ENCODE assay signal across 17 cellular contexts in genomic region chr14:65658202-65658601, GRCh38.
DNase-seq lines count a peak whose midpoint lies in the region; ATAC-seq and TF ChIP-seq lines count a peak whose summit lies in the region.
"Had no signal": no experiment of that assay in that cellular context is flagged by ENCODE, and none has a peak within 500 bp of the region (broad histone marks: within the 10 kb centered on the region; RNA-seq: fewer than 3 reads in every experiment).

No MANE protein-coding gene starts in this region.

- no peaks in the 10 kb centered on the region for H3K9me2 ChIP-seq in PC-3 (replicated peaks; ENCODE audit: low read length)

- BruUV-seq in mammary epithelial cell (replicated peaks; lab: Mats Ljungman, UMichigan) (no TSS peak), PC-3 (replicated peaks; lab: Mats Ljungman, UMichigan) (no TSS peak)

- H3K9ac ChIP-seq in mammary epithelial cell (ENCODE audit: insufficient read depth, low read length): no peak overlapping the region
- no peak overlapping the region for H3K9ac ChIP-seq in PC-3 (ENCODE audit: low read length)

- peak overlapping the region; percentile 2 for H3K4me2 ChIP-seq in mammary epithelial cell (ENCODE audit: insufficient read depth, low read depth, low read length)
- peak overlapping the region; percentile 10 for H3K4me2 ChIP-seq in PC-3 (ENCODE audit: low read length)

- DNase-seq in mammary epithelial cell: peak; percentile 59
- DNase-seq in breast epithelium (ENCODE audit: low spot score in 2 of 2): no peak
- peak; percentile 85 for DNase-seq in PC-3
- DNase-seq in fibroblast of peridontal ligament (ENCODE audit: extremely low read depth): peak; percentile 45
- DNase-seq in stimulated activated CD4-positive, alpha-beta T cell treated with anti-CD3 and anti-CD28 coated beads, Interleukin-2, amount 100 ng/mL, for 24 hours: no peak
- DNase-seq in SW480 (ENCODE audit: low spot score): no peak
- DNase-seq in GOT3 (lab: John Stamatoyannopoulos, UW): no peak
- DNase-seq: activated CD4-positive, alpha-beta T cell treated with anti-CD3 and anti-CD28 coated beads for 36 hours; adrenal gland; CD4-positive, alpha-beta memory T cell; DND-41; gastrocnemius medialis; left lung; MG63; NCI-H1694; testis had no signal

- dilution Hi-C loops in mammary epithelial cell (cut with HindIII; ENCODE audit: low sequenced_read_pairs): no loop called here

- H4K20me1 ChIP-seq in mammary epithelial cell (ENCODE audit: insufficient read depth, low read length) (no peaks in the 10 kb centered on the region), PC-3 (ENCODE audit: low read length) (0 out of 2 replicates have a peak, but pooled peaks cover 6% of the 10 kb centered on the region)

- no peak overlapping the region for H3K27ac ChIP-seq in mammary epithelial cell (ENCODE audit: insufficient read depth, low read depth, low read length)
- no peak overlapping the region for H3K27ac ChIP-seq in breast epithelium
- H3K27ac ChIP-seq in PC-3 (ENCODE audit: low read length): no peak overlapping the region
- H3K27ac ChIP-seq: adrenal gland, gastrocnemius medialis, left lung, testis had no signal

- CTCF ChIA-PET in mammary epithelial cell (lab: Charles Lee; ENCODE audit: low non-redundant PET) (interaction anchor here (1.1 kb wide), 1 partner anchor 166 kb away, joined by 3 read pairs; no protein-coding TSS in a partner anchor), PC-3 (lab: Charles Lee) (interaction anchor here (0.5 to 1.0 kb wide), 2 partner anchors 36 to 166 kb away, joined by 3 read pairs; no protein-coding TSS in a partner anchor)

- POLR2A ChIA-PET in PC-3 (lab: Charles Lee; ENCODE audit: unreplicated experiment): interaction anchor here (0.6 kb wide), 1 partner anchor 532 kb away, joined by 3 read pairs; no protein-coding TSS in a partner anchor

- peaks cover 10% of the 10 kb centered on the region for H3F3A ChIP-seq in PC-3 (ENCODE audit: low read length, unreplicated experiment)

- H3K36me3 ChIP-seq in mammary epithelial cell (ENCODE audit: insufficient read depth, low read length): no peaks in the 10 kb centered on the region
- no peaks in the 10 kb centered on the region for H3K36me3 ChIP-seq in breast epithelium
- H3K36me3 ChIP-seq in PC-3 (ENCODE audit: low read depth, low read length): peaks cover 6% of the 10 kb centered on the region; the same call in 1 of the 2 replicates
- H3K36me3 ChIP-seq: adrenal gland, gastrocnemius medialis, left lung, MG63 had no signal

- in situ Hi-C loops in mammary epithelial cell (cut with MboI; ENCODE audit: low sequenced_read_pairs in 2 of 2): no loop called here

- H3K9me3 ChIP-seq in mammary epithelial cell (replicated peaks; ENCODE audit: insufficient read depth, low read length) (peaks cover 3% of the 10 kb centered on the region), breast epithelium (no peaks in the 10 kb centered on the region), PC-3 (ENCODE audit: low read length) (peaks cover 7% of the 10 kb centered on the region; the same call in 1 of the 2 replicates)
- H3K9me3 ChIP-seq: adrenal gland, gastrocnemius medialis, MG63, testis had no signal

- no peak overlapping the region for H2AFZ ChIP-seq in mammary epithelial cell (ENCODE audit: low read depth, low read length)
- no peak overlapping the region for H2AFZ ChIP-seq in PC-3 (ENCODE audit: low read length)

- peak; percentile 82 for ATAC-seq in PC-3
- no peak for ATAC-seq in GM21526 (IDR thresholded peaks at IDR 0.05; ENCODE audit: low FRiP score, unreplicated experiment)
- ATAC-seq: activated CD4-positive, alpha-beta T cell treated with anti-CD3 and anti-CD28 coated beads for 36 hours; gastrocnemius medialis; left lung had no signal

- H3K4me3 ChIP-seq in mammary epithelial cell (replicated peaks in 1 of 3; ENCODE audit: insufficient read depth in 1 of 3, low read depth in 2 of 3, low read length in 3 of 3) (no peak overlapping the region), breast epithelium (no peak overlapping the region), PC-3 (ENCODE audit: low read length) (no peak overlapping the region)
- H3K4me3 ChIP-seq: adrenal gland, gastrocnemius medialis, left lung, MG63, testis had no signal

- TF ChIP-seq CTCF in mammary epithelial cell (conservative IDR thresholded peaks at IDR 0.05 in 1 of 2, IDR thresholded peaks at IDR 0.05 in 1 of 2; ENCODE audit: extremely low read depth in 1 of 2, insufficient read depth in 1 of 2, low read depth in 1 of 2, low read length in 2 of 2) (no peak), breast epithelium (IDR thresholded peaks at IDR 0.05) (no peak), PC-3 (conservative IDR thresholded peaks at IDR 0.05; ENCODE audit: low read depth, low read length) (no peak)

- TF ChIP-seq POLR2A in breast epithelium (IDR thresholded peaks at IDR 0.05): no peak

- intact Hi-C loops in mammary epithelial cell (cut with micrococcal nuclease): no loop called here
- intact Hi-C loops in breast epithelium (cut with DNase I; ENCODE audit: low total_unique reads): no loop called here
- intact Hi-C loops in PC-3 (cut with micrococcal nuclease): no loop called here

- no peaks in the 10 kb centered on the region for H3K27me3 ChIP-seq in mammary epithelial cell (ENCODE audit: insufficient read depth, low read length)
- no peaks in the 10 kb centered on the region for H3K27me3 ChIP-seq in breast epithelium
- H3K27me3 ChIP-seq in PC-3 (ENCODE audit: low read length): no peaks in the 10 kb centered on the region
- H3K27me3 ChIP-seq: adrenal gland, gastrocnemius medialis, left lung, MG63, testis had no signal

- H3K4me1 ChIP-seq in mammary epithelial cell (ENCODE audit: insufficient read depth, low read length) (peaks cover 6% of the 10 kb centered on the region), breast epithelium (no peaks in the 10 kb centered on the region), PC-3 (ENCODE audit: insufficient read depth, low read length) (peaks cover 22% of the 10 kb centered on the region)
- H3K4me1 ChIP-seq: adrenal gland, gastrocnemius medialis, left lung, testis had no signal

- H3K79me2 ChIP-seq in mammary epithelial cell (ENCODE audit: insufficient read depth, low read length): no peaks in the 10 kb centered on the region
- H3K79me2 ChIP-seq in PC-3 (ENCODE audit: low read length): no peaks in the 10 kb centered on the region

Comparison
In these comparisons a context has a peak if more than half of its experiments do, and no peak if none do; other contexts are left out.
1. DNase-seq: peak in mammary epithelial cell (single experiment), PC-3 (single experiment) and fibroblast of peridontal ligament (single experiment); none in breast epithelium (0 of 2), stimulated activated CD4-positive, alpha-beta T cell treated with anti-CD3 and anti-CD28 coated beads, Interleukin-2, amount 100 ng/mL, for 24 hours (0 of 2), SW480 (single experiment) and GOT3 (single experiment).